Comparison of ENCODE assay signal across 1 cellular context in the genomic region with DNA sequence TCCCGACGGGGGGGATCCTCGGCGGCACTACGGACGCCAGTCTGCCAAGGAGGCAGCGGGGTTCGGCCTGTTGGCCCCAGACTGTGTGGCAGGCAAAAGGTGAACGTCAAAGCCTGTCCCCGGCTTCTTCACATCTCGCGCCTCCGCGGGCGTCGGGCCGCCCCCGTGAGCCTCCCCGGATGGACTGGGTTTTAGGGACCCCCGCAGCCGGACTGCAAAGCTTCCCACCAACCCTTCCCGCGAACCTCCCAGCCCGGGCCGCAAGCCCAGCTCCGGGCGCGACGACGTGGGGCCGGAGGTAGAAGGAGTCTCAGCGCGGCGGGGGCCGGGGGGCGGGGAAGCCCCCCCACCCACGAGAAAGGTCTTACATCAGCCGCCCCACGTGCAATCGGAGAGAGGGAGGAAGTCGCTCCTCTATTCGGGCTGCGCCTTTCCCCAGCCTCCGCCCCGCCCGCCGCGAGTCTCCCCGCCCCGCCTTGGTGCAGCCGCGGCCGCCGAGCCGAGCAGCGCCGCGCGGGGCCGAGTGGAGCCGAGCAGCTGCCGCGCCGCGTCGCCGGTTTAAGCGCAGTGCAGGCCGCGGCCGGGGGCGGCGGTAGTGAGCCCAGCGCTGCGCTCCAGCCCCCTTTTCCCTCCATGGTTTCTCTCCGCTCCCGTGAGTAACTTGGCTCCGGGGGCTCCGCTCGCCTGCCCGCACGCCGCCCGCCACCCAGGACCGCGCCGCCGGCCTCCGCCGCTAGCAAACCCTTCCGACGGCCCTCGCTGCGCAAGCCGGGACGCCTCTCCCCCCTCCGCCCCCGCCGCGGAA.
TF ChIP-seq lines count a peak whose summit lies in the region.

A gene (plus strand): TSS at position 623 of the 805 bp plus-strand sequence. CDS start 215 bp downstream, outside the sequence.

TF ChIP-seq in K562, 482 proteins besides CTCF, POLR2A, EP300 and RAD21 (continued from another document and continues in another):
- TF ChIP-seq, protein P1, sequence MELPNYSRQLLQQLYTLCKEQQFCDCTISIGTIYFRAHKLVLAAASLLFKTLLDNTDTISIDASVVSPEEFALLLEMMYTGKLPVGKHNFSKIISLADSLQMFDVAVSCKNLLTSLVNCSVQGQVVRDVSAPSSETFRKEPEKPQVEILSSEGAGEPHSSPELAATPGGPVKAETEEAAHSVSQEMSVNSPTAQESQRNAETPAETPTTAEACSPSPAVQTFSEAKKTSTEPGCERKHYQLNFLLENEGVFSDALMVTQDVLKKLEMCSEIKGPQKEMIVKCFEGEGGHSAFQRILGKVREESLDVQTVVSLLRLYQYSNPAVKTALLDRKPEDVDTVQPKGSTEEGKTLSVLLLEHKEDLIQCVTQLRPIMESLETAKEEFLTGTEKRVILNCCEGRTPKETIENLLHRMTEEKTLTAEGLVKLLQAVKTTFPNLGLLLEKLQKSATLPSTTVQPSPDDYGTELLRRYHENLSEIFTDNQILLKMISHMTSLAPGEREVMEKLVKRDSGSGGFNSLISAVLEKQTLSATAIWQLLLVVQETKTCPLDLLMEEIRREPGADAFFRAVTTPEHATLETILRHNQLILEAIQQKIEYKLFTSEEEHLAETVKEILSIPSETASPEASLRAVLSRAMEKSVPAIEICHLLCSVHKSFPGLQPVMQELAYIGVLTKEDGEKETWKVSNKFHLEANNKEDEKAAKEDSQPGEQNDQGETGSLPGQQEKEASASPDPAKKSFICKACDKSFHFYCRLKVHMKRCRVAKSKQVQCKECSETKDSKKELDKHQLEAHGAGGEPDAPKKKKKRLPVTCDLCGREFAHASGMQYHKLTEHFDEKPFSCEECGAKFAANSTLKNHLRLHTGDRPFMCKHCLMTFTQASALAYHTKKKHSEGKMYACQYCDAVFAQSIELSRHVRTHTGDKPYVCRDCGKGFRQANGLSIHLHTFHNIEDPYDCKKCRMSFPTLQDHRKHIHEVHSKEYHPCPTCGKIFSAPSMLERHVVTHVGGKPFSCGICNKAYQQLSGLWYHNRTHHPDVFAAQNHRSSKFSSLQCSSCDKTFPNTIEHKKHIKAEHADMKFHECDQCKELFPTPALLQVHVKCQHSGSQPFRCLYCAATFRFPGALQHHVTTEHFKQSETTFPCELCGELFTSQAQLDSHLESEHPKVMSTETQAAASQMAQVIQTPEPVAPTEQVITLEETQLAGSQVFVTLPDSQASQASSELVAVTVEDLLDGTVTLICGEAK (IDR thresholded peaks at IDR 0.05) = no peak
- TF ChIP-seq, protein P1 (CRISPR knock-in tag; IDR thresholded peaks at IDR 0.05) = no peak; the same call in 1 of the 2 replicates
- TF ChIP-seq, protein P2, sequence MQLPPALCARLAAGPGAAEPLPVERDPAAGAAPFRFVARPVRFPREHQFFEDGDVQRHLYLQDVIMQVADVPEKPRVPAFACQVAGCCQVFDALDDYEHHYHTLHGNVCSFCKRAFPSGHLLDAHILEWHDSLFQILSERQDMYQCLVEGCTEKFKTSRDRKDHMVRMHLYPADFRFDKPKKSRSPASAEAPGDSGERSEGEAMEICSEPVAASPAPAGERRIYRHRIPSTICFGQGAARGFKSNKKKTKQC (CRISPR knock-in tag; IDR thresholded peaks at IDR 0.05) = peak; percentile 98
- peak in 1 of 2 experiments; percentile 81; a peak in 1 of 4 replicates for TF ChIP-seq KDM4B (IDR thresholded peaks at IDR 0.05; ENCODE audit: borderline replicate concordance in 2 of 2, low read depth in 1 of 2)
- TF ChIP-seq, protein P3, sequence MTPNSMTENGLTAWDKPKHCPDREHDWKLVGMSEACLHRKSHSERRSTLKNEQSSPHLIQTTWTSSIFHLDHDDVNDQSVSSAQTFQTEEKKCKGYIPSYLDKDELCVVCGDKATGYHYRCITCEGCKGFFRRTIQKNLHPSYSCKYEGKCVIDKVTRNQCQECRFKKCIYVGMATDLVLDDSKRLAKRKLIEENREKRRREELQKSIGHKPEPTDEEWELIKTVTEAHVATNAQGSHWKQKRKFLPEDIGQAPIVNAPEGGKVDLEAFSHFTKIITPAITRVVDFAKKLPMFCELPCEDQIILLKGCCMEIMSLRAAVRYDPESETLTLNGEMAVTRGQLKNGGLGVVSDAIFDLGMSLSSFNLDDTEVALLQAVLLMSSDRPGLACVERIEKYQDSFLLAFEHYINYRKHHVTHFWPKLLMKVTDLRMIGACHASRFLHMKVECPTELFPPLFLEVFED (CRISPR knock-in tag; conservative IDR thresholded peaks at IDR 0.05) = no peak; the same call in 1 of the 2 replicates
- TF ChIP-seq, protein P4, sequence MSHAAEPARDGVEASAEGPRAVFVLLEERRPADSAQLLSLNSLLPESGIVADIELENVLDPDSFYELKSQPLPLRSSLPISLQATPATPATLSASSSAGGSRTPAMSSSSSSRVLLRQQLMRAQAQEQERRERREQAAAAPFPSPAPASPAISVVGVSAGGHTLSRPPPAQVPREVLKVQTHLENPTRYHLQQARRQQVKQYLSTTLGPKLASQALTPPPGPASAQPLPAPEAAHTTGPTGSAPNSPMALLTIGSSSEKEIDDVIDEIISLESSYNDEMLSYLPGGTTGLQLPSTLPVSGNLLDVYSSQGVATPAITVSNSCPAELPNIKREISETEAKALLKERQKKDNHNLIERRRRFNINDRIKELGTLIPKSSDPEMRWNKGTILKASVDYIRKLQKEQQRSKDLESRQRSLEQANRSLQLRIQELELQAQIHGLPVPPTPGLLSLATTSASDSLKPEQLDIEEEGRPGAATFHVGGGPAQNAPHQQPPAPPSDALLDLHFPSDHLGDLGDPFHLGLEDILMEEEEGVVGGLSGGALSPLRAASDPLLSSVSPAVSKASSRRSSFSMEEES (CRISPR knock-in tag; IDR thresholded peaks at IDR 0.05) = no peak
- TF ChIP-seq ZNF445 (CRISPR knock-in tag; IDR thresholded peaks at IDR 0.05; ENCODE audit: low read depth) = no peak
- TF ChIP-seq, protein P5, sequence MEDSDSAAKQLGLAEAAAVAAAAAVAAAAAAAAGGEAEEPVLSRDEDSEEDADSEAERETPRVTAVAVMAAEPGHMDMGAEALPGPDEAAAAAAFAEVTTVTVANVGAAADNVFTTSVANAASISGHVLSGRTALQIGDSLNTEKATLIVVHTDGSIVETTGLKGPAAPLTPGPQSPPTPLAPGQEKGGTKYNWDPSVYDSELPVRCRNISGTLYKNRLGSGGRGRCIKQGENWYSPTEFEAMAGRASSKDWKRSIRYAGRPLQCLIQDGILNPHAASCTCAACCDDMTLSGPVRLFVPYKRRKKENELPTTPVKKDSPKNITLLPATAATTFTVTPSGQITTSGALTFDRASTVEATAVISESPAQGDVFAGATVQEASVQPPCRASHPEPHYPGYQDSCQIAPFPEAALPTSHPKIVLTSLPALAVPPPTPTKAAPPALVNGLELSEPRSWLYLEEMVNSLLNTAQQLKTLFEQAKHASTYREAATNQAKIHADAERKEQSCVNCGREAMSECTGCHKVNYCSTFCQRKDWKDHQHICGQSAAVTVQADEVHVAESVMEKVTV (CRISPR knock-in tag; IDR thresholded peaks at IDR 0.05) = peak; percentile 43; the same call in 1 of the 2 replicates
- TF ChIP-seq, protein P6, sequence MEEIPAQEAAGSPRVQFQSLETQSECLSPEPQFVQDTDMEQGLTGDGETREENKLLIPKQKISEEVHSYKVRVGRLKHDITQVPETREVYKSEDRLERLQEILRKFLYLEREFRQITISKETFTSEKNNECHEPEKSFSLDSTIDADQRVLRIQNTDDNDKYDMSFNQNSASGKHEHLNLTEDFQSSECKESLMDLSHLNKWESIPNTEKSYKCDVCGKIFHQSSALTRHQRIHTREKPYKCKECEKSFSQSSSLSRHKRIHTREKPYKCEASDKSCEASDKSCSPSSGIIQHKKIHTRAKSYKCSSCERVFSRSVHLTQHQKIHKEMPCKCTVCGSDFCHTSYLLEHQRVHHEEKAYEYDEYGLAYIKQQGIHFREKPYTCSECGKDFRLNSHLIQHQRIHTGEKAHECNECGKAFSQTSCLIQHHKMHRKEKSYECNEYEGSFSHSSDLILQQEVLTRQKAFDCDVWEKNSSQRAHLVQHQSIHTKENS (CRISPR knock-in tag; IDR thresholded peaks at IDR 0.05) = no peak
- TF ChIP-seq EWSR1 (IDR thresholded peaks at IDR 0.05; ENCODE audit: borderline replicate concordance, low read depth, partially characterized antibody) = no peak
- TF ChIP-seq, protein P7, sequence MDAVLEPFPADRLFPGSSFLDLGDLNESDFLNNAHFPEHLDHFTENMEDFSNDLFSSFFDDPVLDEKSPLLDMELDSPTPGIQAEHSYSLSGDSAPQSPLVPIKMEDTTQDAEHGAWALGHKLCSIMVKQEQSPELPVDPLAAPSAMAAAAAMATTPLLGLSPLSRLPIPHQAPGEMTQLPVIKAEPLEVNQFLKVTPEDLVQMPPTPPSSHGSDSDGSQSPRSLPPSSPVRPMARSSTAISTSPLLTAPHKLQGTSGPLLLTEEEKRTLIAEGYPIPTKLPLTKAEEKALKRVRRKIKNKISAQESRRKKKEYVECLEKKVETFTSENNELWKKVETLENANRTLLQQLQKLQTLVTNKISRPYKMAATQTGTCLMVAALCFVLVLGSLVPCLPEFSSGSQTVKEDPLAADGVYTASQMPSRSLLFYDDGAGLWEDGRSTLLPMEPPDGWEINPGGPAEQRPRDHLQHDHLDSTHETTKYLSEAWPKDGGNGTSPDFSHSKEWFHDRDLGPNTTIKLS (IDR thresholded peaks at IDR 0.05; ENCODE audit: borderline replicate concordance, low read depth) = 0 out of 2 replicates have a peak, but pooled peaks have one; percentile 51
- TF ChIP-seq CBFA2T2 (conservative IDR thresholded peaks at IDR 0.05) = no peak
- TF ChIP-seq BRD9 (IDR thresholded peaks at IDR 0.05; ENCODE audit: low read depth, partially characterized antibody) = peak; percentile 92
- no peak for TF ChIP-seq GABPA (tag; conservative IDR thresholded peaks at IDR 0.05; ENCODE audit: low read depth)
- TF ChIP-seq NR3C1 (CRISPR knock-in tag; IDR thresholded peaks at IDR 0.05) = peak; percentile 87
- no peak for TF ChIP-seq ESRRB (CRISPR knock-in tag; IDR thresholded peaks at IDR 0.05; ENCODE audit: borderline replicate concordance)
- no peak for TF ChIP-seq HDGF (IDR thresholded peaks at IDR 0.05)
- TF ChIP-seq ZNF561 (CRISPR knock-in tag; conservative IDR thresholded peaks at IDR 0.05) = no peak
- TF ChIP-seq, protein P8, sequence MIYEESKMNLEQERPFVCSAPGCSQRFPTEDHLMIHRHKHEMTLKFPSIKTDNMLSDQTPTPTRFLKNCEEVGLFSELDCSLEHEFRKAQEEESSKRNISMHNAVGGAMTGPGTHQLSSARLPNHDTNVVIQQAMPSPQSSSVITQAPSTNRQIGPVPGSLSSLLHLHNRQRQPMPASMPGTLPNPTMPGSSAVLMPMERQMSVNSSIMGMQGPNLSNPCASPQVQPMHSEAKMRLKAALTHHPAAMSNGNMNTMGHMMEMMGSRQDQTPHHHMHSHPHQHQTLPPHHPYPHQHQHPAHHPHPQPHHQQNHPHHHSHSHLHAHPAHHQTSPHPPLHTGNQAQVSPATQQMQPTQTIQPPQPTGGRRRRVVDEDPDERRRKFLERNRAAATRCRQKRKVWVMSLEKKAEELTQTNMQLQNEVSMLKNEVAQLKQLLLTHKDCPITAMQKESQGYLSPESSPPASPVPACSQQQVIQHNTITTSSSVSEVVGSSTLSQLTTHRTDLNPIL (CRISPR knock-in tag; IDR thresholded peaks at IDR 0.05) = no peak
- TF ChIP-seq ZNF23 (CRISPR knock-in tag; IDR thresholded peaks at IDR 0.05) = no peak
- TF ChIP-seq HNRNPL (IDR thresholded peaks at IDR 0.05; ENCODE audit: low read depth, low read length) = no peak
- peak; percentile 97 for TF ChIP-seq CEBPG (CRISPR knock-in tag; IDR thresholded peaks at IDR 0.05)
- TF ChIP-seq CEBPG (tag; conservative IDR thresholded peaks at IDR 0.05 in 1 of 2, IDR thresholded peaks at IDR 0.05 in 1 of 2) = peak; percentile 88 to 96
- TF ChIP-seq, protein P9, sequence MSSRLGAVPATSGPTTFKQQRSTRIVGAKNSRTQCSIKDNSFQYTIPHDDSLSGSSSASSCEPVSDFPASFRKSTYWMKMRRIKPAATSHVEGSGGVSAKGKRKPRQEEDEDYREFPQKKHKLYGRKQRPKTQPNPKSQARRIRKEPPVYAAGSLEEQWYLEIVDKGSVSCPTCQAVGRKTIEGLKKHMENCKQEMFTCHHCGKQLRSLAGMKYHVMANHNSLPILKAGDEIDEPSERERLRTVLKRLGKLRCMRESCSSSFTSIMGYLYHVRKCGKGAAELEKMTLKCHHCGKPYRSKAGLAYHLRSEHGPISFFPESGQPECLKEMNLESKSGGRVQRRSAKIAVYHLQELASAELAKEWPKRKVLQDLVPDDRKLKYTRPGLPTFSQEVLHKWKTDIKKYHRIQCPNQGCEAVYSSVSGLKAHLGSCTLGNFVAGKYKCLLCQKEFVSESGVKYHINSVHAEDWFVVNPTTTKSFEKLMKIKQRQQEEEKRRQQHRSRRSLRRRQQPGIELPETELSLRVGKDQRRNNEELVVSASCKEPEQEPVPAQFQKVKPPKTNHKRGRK (tag; IDR thresholded peaks at IDR 0.05) = no peak
- peak; percentile 89 for TF ChIP-seq GATAD2B (IDR thresholded peaks at IDR 0.05; ENCODE audit: borderline replicate concordance)
- no peak for TF ChIP-seq ZNF174 (CRISPR knock-in tag; IDR thresholded peaks at IDR 0.05)
- TF ChIP-seq, protein P10, sequence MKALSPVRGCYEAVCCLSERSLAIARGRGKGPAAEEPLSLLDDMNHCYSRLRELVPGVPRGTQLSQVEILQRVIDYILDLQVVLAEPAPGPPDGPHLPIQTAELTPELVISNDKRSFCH (CRISPR knock-in tag; IDR thresholded peaks at IDR 0.05) = no peak
- TF ChIP-seq, protein P10 (tag; IDR thresholded peaks at IDR 0.05) = no peak; the same call in 1 of the 2 replicates
- peak; percentile 59; the same call in 1 of the 2 replicates for TF ChIP-seq MBD2 (IDR thresholded peaks at IDR 0.05; ENCODE audit: borderline replicate concordance, low read depth)
- peak; percentile 93 for TF ChIP-seq CTBP1 (IDR thresholded peaks at IDR 0.05; ENCODE audit: borderline replicate concordance)
- no peak for TF ChIP-seq RHOXF2B (CRISPR knock-in tag; conservative IDR thresholded peaks at IDR 0.05)
